13 cellular contexts compared by ENCODE assay signal in the genomic region with DNA sequence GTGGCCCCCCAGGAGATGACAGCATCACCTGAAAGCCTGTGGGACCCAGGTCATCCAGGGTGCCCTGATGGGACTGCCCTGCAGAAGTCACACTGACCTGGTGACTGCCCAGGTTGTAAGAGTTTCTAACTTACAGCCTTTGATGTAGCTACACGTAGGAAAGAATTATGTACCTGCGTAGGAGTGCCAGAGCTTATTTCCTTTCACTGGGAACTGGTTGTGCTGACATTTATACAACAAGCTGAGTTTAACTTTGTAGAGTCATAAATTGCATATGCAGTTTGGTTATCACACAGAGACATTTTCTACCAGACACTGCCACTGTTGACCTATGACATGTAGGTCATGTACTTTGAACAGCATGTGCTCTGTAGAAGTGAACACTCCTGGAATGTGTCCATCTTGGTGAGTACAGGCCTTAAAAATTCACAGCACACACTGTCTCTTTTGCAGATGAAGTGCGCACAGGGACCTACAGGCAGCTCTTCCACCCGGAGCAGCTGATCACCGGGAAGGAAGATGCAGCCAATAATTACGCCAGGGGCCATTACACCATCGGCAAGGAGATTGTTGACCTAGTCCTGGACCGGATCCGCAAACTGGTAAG. TPM values are rescaled to one million over a fixed set of nuclear protein-coding genes. Genes with fewer than 3 reads are reported as not detected.
"Had no signal": no experiment of that assay in that cellular context is flagged by ENCODE, and none has a peak within 500 bp of the region (broad histone marks: within the 10 kb centered on the region; RNA-seq: fewer than 3 reads in every experiment).

No MANE protein-coding gene starts in this region.

RNA-seq across cellular contexts. Expression of a gene that starts 3.0 kb away (rescaled TPM):
- total RNA-seq: esophagus muscularis mucosa; foreskin keratinocyte; mammary epithelial cell; mesenteric fat pad; mononuclear cell; naive thymus-derived CD4-positive, alpha-beta T cell; osteoblast; pulmonary artery endothelial cell; smooth muscle cell; temporal lobe; tibial nerve; ureter had no signal
- polyA plus RNA-seq: foreskin keratinocyte; mammary epithelial cell; naive thymus-derived CD4-positive, alpha-beta T cell; neural cell had no signal

RNA-seq across cellular contexts. Expression of a gene that starts 48.7 kb away (rescaled TPM):
- polyA plus RNA-seq: naive thymus-derived CD4-positive, alpha-beta T cell had no signal
